In the genomic region with DNA sequence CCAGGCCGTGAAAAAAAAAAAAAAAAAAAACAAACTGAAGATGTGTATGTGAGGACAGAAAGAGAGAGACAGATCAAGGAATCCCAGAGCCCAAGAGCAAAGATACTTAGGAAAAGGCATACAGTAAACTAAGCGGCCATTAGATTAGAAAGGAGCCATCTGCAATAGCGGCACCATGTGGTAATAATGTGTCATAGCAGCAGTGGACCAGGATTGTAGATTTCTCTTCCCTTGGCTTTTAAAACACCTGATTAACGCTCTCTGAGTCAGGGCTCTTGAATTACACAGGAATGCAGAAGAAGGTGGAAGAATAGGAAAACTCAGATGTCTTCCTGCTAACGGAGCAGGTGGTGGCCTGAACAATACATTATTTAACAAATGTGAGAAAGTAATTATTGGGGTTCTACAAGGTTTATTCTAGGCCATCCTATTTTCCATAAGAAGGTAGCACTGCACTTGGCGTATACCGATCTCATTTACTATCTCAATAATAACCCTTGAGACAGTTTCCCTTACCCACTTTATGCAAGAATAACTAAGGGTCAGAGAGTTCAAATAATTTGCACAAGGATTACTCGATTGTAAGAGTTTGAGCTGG, we compare ENCODE assay signal across 7 cellular contexts.
DNase-seq lines count a peak whose midpoint lies in the region; ATAC-seq and TF ChIP-seq lines count a peak whose summit lies in the region.

No MANE protein-coding gene starts in this region.

- H3K4me1 ChIP-seq in PC-3 (ENCODE audit: insufficient read depth, low read length) (peaks cover 7% of the 10 kb centered on the region; the same call in 1 of the 2 replicates), lung (ENCODE audit: control insufficient read depth in 2 of 2, insufficient read depth in 2 of 2, low read length in 2 of 2) (no peaks in the 10 kb centered on the region)

- H2AFZ ChIP-seq in PC-3 (ENCODE audit: low read length) = no peak overlapping the region

- H3K27me3 ChIP-seq in PC-3 (ENCODE audit: low read length) (peaks cover 14% of the 10 kb centered on the region), lung (ENCODE audit: control insufficient read depth, insufficient read depth) (no peaks in the 10 kb centered on the region)

- no peak overlapping the region for H3K4me2 ChIP-seq in PC-3 (ENCODE audit: low read length)

- H3K9me3 ChIP-seq in PC-3 (ENCODE audit: low read length) (no peaks in the 10 kb centered on the region), lung (ENCODE audit: control insufficient read depth in 2 of 2, insufficient read depth in 1 of 2, low read length in 1 of 2) (no peaks in the 10 kb centered on the region)

- ATAC-seq in GM19463 (IDR thresholded peaks at IDR 0.05; ENCODE audit: unreplicated experiment) (peak; percentile 74), HG03558 (IDR thresholded peaks at IDR 0.05; ENCODE audit: extremely low read depth, unreplicated experiment) (peak; percentile 63), PC-3 (peak; percentile 60), lung (ENCODE audit: insufficient read depth, low FRiP score) (peak; percentile 81)

- BruUV-seq in PC-3 (replicated peaks; lab: Mats Ljungman, UMichigan) = no TSS peak

- no peaks in the 10 kb centered on the region for H3K79me2 ChIP-seq in PC-3 (ENCODE audit: low read length)

- DNase-seq in ELR (ENCODE audit: low read depth) = peak; percentile 64
- peak; percentile 79 for DNase-seq in PC-3
- no peak for DNase-seq in coronary artery (ENCODE audit: low spot score)
- DNase-seq in lung (ENCODE audit: low spot score) = no peak
- DNase-seq in hepatic stellate cell (ENCODE audit: low spot score) = no peak

- H3K9ac ChIP-seq in PC-3 (ENCODE audit: low read length) = no peak overlapping the region

- TF ChIP-seq CTCF in PC-3 (conservative IDR thresholded peaks at IDR 0.05; ENCODE audit: low read depth, low read length) (peak; percentile 81), coronary artery (IDR thresholded peaks at IDR 0.05) (peak; percentile 73), lung (IDR thresholded peaks at IDR 0.05; ENCODE audit: control extremely low read depth, extremely low read depth) (peak; percentile 51)

- no peak overlapping the region for H3K4me3 ChIP-seq in PC-3 (ENCODE audit: low read length)
- no peak overlapping the region for H3K4me3 ChIP-seq in coronary artery
- H3K4me3 ChIP-seq in lung = no peak overlapping the region

- no peaks in the 10 kb centered on the region for H4K20me1 ChIP-seq in PC-3 (ENCODE audit: low read length)

- POLR2A ChIA-PET in PC-3 (lab: Charles Lee; ENCODE audit: unreplicated experiment) = interaction anchor here (0.6 kb wide), 1 partner anchor 9 kb away, joined by 8 read pairs; no protein-coding TSS in a partner anchor

- CTCF ChIA-PET in PC-3 (lab: Charles Lee) = no interaction called here

- H3K27ac ChIP-seq in PC-3 (ENCODE audit: low read length) (no peak overlapping the region), coronary artery (no peak overlapping the region), lung (ENCODE audit: low read depth in 1 of 2, low read length in 1 of 2) (no peak overlapping the region)

- H3K9me2 ChIP-seq in PC-3 (replicated peaks; ENCODE audit: low read length) = no peaks in the 10 kb centered on the region

- no peaks in the 10 kb centered on the region for H3F3A ChIP-seq in PC-3 (ENCODE audit: low read length, unreplicated experiment)

- WGBS in lung, 2 donors = 33 to 36% methylated on average over 8 of the region's 8 CpGs

- no peaks in the 10 kb centered on the region; the same call in 1 of the 2 replicates for H3K36me3 ChIP-seq in PC-3 (ENCODE audit: low read depth, low read length)
- H3K36me3 ChIP-seq in lung (ENCODE audit: control insufficient read depth in 2 of 2, insufficient read depth in 2 of 2, low read length in 2 of 2) = no peaks in the 10 kb centered on the region

- intact Hi-C loops in PC-3 (cut with micrococcal nuclease) = no loop called here

Comparison
In these comparisons a context has a peak if more than half of its experiments do, and no peak if none do; other contexts are left out.
1. DNase-seq: peak in ELR (single experiment) and PC-3 (single experiment); none in coronary artery (single experiment), lung (single experiment) and hepatic stellate cell (single experiment).
2. Peak in every context shown above with its lines, with median percentiles within 50 percentile points of each other: ATAC-seq and CTCF ChIP-seq.